ENCODE assay signal across 8 cellular contexts in the genomic region with DNA sequence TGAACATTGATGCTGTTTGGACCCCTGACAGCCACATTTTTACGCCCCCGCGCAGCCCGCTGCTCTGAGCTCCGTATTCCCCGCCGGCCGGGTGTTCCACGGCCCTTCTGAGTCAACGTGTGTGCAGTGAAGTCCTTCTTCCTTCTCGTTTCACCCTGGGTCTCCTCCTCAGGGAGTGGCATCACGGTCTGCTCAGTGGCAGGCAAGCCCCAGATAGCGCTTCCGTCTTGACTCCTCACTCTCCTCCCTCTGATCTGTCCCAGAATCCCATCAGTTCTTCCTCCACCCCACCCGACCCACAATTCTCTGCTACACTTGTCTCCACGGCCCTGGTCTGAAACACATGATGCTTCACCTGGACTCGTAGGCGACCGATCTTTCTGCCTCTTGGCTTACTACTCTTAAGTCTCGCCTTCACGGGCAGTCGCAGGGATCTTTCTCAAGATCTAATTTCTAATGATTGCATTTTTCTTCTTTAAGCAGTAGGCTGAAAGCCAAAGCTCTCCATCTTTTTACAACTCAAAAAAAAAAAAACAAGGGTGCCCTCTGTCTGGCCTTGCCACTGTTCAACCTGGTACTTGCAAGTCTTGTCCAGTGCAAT. TPM values are rescaled to one million over a fixed set of nuclear protein-coding genes. Genes with fewer than 3 reads are reported as not detected.
DNase-seq lines count a peak whose midpoint lies in the region; ATAC-seq and TF ChIP-seq lines count a peak whose summit lies in the region.

No MANE protein-coding gene starts in this region.

- H2AFZ ChIP-seq in SK-N-SH (ENCODE audit: low read depth), result peak overlapping the region; percentile 99

- WGBS in SK-N-SH (ENCODE audit: low lambda C conversion rate), result 2% methylated on average over 22 of the region's 22 CpGs
- 10% methylated on average over 14 of the region's 22 CpGs for WGBS in right lobe of liver (ENCODE audit: insufficient coverage, low coverage, low lambda C conversion rate, missing lambda C conversion rate)

- peaks cover 43% of the 10 kb centered on the region for H3K4me1 ChIP-seq in Caco-2
- H3K4me1 ChIP-seq in SK-N-SH (ENCODE audit: control insufficient read depth in 1 of 2, insufficient read depth in 2 of 2, low read depth in 1 of 2, low read length in 1 of 2), result peaks cover 0 to 11% of the 10 kb centered on the region in 2 experiments; a peak in 1 of 4 replicates
- H3K4me1 ChIP-seq in right lobe of liver, result peaks cover 0 to 3% (median 0%) of the 10 kb centered on the region in 4 donors

- POLR2A ChIA-PET in Caco-2 (lab: Charles Lee) (interaction anchor here (0.7 to 1.5 kb wide), 2 partner anchors 112 to 240 kb away, joined by 3 to 8 read pairs; a partner anchor contains a TSS), SK-N-SH (lab: Yijun Ruan, JAX) (no interaction called here)

- no peaks in the 10 kb centered on the region for H3K9me3 Mint-ChIP-seq in Caco-2 (ENCODE audit: unreplicated experiment)
- no peaks in the 10 kb centered on the region for H3K9me3 Mint-ChIP-seq in central memory CD8-positive, alpha-beta T cell
- no peaks in the 10 kb centered on the region for H3K9me3 Mint-ChIP-seq in stimulated activated effector memory CD8-positive, alpha-beta T cell treated with anti-CD3 and anti-CD28 coated beads, Interleukin-12 subunit alpha, Interleukin-12 subunit beta, amount 100 ng/mL, for 72 hours

- H3K4me3 Mint-ChIP-seq in Caco-2 (ENCODE audit: unreplicated experiment), result peak overlapping the region; percentile 89
- peak overlapping the region; percentile 91 for H3K4me3 Mint-ChIP-seq in central memory CD8-positive, alpha-beta T cell
- H3K4me3 Mint-ChIP-seq in stimulated activated effector memory CD8-positive, alpha-beta T cell treated with anti-CD3 and anti-CD28 coated beads, Interleukin-12 subunit alpha, Interleukin-12 subunit beta, amount 100 ng/mL, for 72 hours, result peak overlapping the region; percentile 93

- peaks cover 37% of the 10 kb centered on the region for H3K4me1 Mint-ChIP-seq in Caco-2 (ENCODE audit: low read depth, unreplicated experiment)
- H3K4me1 Mint-ChIP-seq in central memory CD8-positive, alpha-beta T cell, result peaks cover 11% of the 10 kb centered on the region
- peaks cover 14% of the 10 kb centered on the region for H3K4me1 Mint-ChIP-seq in stimulated activated effector memory CD8-positive, alpha-beta T cell treated with anti-CD3 and anti-CD28 coated beads, Interleukin-12 subunit alpha, Interleukin-12 subunit beta, amount 100 ng/mL, for 72 hours

- H3K36me3 Mint-ChIP-seq in Caco-2 (ENCODE audit: insufficient read depth, unreplicated experiment), result peaks cover 8% of the 10 kb centered on the region
- H3K36me3 Mint-ChIP-seq in central memory CD8-positive, alpha-beta T cell (ENCODE audit: insufficient read depth), result peaks cover 5% of the 10 kb centered on the region
- no peaks in the 10 kb centered on the region for H3K36me3 Mint-ChIP-seq in stimulated activated effector memory CD8-positive, alpha-beta T cell treated with anti-CD3 and anti-CD28 coated beads, Interleukin-12 subunit alpha, Interleukin-12 subunit beta, amount 100 ng/mL, for 72 hours

- no peaks in the 10 kb centered on the region for H3K79me2 ChIP-seq in SK-N-SH (ENCODE audit: insufficient read depth)

- peak overlapping the region; percentile 49 for H3K9ac ChIP-seq in SK-N-SH

- H3K9me2 ChIP-seq in SK-N-SH, result no peaks in the 10 kb centered on the region

- intact Hi-C loops in Caco-2 (cut with micrococcal nuclease; ENCODE audit: unreplicated experiment) (loop anchor here (1.0 kb wide), 2 partner anchors 26 to 34 kb away; a partner anchor contains a TSS), right lobe of liver (cut with DNase I) (no loop called here)

- TSS peak; percentile 85 for BruUV-seq in Caco-2 (replicated peaks; lab: Mats Ljungman, UMichigan)

- H3K9me3 ChIP-seq in Caco-2 (no peaks in the 10 kb centered on the region), SK-N-SH (no peaks in the 10 kb centered on the region), right lobe of liver (no peaks in the 10 kb centered on the region)

- H3K27ac ChIP-seq in SK-N-SH (ENCODE audit: low read depth in 2 of 2, low read length in 1 of 2), result peak overlapping the region; percentile 27 to 63; a peak in 3 of 4 replicates
- H3K27ac ChIP-seq in right lobe of liver, result peak overlapping the region in 2 of 3 donors; percentile 34 to 69

- peak overlapping the region; percentile 85 for H3K27ac Mint-ChIP-seq in Caco-2 (ENCODE audit: unreplicated experiment)
- H3K27ac Mint-ChIP-seq in central memory CD8-positive, alpha-beta T cell (ENCODE audit: low read depth), result peak overlapping the region; percentile 94
- peak overlapping the region; percentile 88 for H3K27ac Mint-ChIP-seq in stimulated activated effector memory CD8-positive, alpha-beta T cell treated with anti-CD3 and anti-CD28 coated beads, Interleukin-12 subunit alpha, Interleukin-12 subunit beta, amount 100 ng/mL, for 72 hours

- peak overlapping the region; percentile 63 for H3K4me3 ChIP-seq in Caco-2 (ENCODE audit: low read depth, low read length)
- H3K4me3 ChIP-seq in SK-N-SH (ENCODE audit: low read depth in 2 of 2, low read length in 1 of 2), result peak overlapping the region; percentile 67 to 77
- H3K4me3 ChIP-seq in right lobe of liver, result peak overlapping the region; percentile 72 to 90 (median 74)

- no peaks in the 10 kb centered on the region for H3K27me3 ChIP-seq in Caco-2 (replicated peaks; ENCODE audit: control insufficient read depth, insufficient read depth, low read length)
- no peaks in the 10 kb centered on the region for H3K27me3 ChIP-seq in SK-N-SH (ENCODE audit: insufficient read depth)
- H3K27me3 ChIP-seq in right lobe of liver, result no peaks in the 10 kb centered on the region

- TF ChIP-seq CTCF in Caco-2 (IDR thresholded peaks at IDR 0.05; ENCODE audit: insufficient read depth in 1 of 2, low read depth in 1 of 2, low read length in 1 of 2, severe bottlenecking in 1 of 2, unreplicated experiment in 1 of 2) (no peak), SK-N-SH (IDR thresholded peaks at IDR 0.05) (no peak), right lobe of liver (IDR thresholded peaks at IDR 0.05) (no peak)

- TF ChIP-seq POLR2A in right lobe of liver (IDR thresholded peaks at IDR 0.05), result no peak

- DNase-seq in Caco-2 (peak; percentile 58 to 68), SK-N-SH (peak; percentile 63), right lobe of liver (no peak)
- no peak for DNase-seq in central memory CD8-positive, alpha-beta T cell (ENCODE audit: low spot score in 2 of 2)
- DNase-seq in stimulated activated effector memory CD8-positive, alpha-beta T cell treated with anti-CD3 and anti-CD28 coated beads, Interleukin-12 subunit alpha, Interleukin-12 subunit beta, amount 100 ng/mL, for 72 hours (ENCODE audit: low spot score in 2 of 2), result peak in 1 of 2 donors; percentile 62

- ATAC-seq in HG03432 (IDR thresholded peaks at IDR 0.05; ENCODE audit: unreplicated experiment) (peak; percentile 11), right lobe of liver (no peak), GM18517 (IDR thresholded peaks at IDR 0.05; ENCODE audit: unreplicated experiment) (no peak), GM18502 (IDR thresholded peaks at IDR 0.05; ENCODE audit: poor library complexity, unreplicated experiment) (no peak)
- ATAC-seq in central memory CD8-positive, alpha-beta T cell (replicated peaks; ENCODE audit: extremely low read depth, poor library complexity, severe bottlenecking), result no peak
- ATAC-seq in stimulated activated effector memory CD8-positive, alpha-beta T cell treated with anti-CD3 and anti-CD28 coated beads, Interleukin-12 subunit alpha, Interleukin-12 subunit beta, amount 100 ng/mL, for 72 hours, result no peak

- no peaks in the 10 kb centered on the region for H3K27me3 Mint-ChIP-seq in Caco-2 (ENCODE audit: insufficient read depth, unreplicated experiment)
- peaks cover 30% of the 10 kb centered on the region for H3K27me3 Mint-ChIP-seq in central memory CD8-positive, alpha-beta T cell

- H3K36me3 ChIP-seq in Caco-2 (ENCODE audit: control insufficient read depth, insufficient read depth, low read length) (no peaks in the 10 kb centered on the region), SK-N-SH (replicated peaks in 1 of 2; ENCODE audit: control insufficient read depth in 1 of 2, insufficient read depth in 2 of 2, low read length in 1 of 2) (no peaks in the 10 kb centered on the region), right lobe of liver (no peaks in the 10 kb centered on the region)

- H3K4me2 ChIP-seq in SK-N-SH, result peak overlapping the region; percentile 87

- TF ChIP-seq EP300 in SK-N-SH (IDR thresholded peaks at IDR 0.05; ENCODE audit: borderline replicate concordance in 1 of 2, low read depth in 1 of 2, low read length in 1 of 2), result no peak

- peaks cover 7% of the 10 kb centered on the region for H3F3A ChIP-seq in SK-N-SH (replicated peaks; ENCODE audit: insufficient read depth)

- TF ChIP-seq RAD21 in SK-N-SH (IDR thresholded peaks at IDR 0.05; ENCODE audit: low read length), result no peak

- H4K20me1 ChIP-seq in SK-N-SH (ENCODE audit: insufficient read depth), result no peaks in the 10 kb centered on the region

- CTCF ChIA-PET in Caco-2 (lab: Charles Lee), result interaction anchor here (0.6 to 2.5 kb wide), 4 partner anchors 12 to 74 kb away, joined by 4 to 11 read pairs (median 6); no protein-coding TSS in a partner anchor
- CTCF ChIA-PET in SK-N-SH (lab: Yijun Ruan, JAX), result interaction anchor here (1.1 to 2.7 kb wide), 6 partner anchors 11 to 85 kb away, joined by 3 to 12 read pairs (median 4); no protein-coding TSS in a partner anchor

TF ChIP-seq in SK-N-SH, 30 proteins besides CTCF, POLR2A, EP300 and RAD21:
- TF ChIP-seq ELF1 (IDR thresholded peaks at IDR 0.05), result 0 out of 2 replicates have a peak, but pooled peaks have one; percentile 22
- TF ChIP-seq, protein P1, sequence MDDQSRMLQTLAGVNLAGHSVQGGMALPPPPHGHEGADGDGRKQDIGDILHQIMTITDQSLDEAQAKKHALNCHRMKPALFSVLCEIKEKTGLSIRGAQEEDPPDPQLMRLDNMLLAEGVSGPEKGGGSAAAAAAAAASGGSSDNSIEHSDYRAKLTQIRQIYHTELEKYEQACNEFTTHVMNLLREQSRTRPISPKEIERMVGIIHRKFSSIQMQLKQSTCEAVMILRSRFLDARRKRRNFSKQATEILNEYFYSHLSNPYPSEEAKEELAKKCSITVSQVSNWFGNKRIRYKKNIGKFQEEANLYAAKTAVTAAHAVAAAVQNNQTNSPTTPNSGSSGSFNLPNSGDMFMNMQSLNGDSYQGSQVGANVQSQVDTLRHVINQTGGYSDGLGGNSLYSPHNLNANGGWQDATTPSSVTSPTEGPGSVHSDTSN (IDR thresholded peaks at IDR 0.05), result no peak
TF ChIP-seq in SK-N-SH: peak in this region for 1.

RNA-seq across cellular contexts. Expression of a gene that starts 33.9 kb away (rescaled TPM):
- total RNA-seq in Caco-2 (2022) (29.7 and 33.2 TPM in 2 replicates), right lobe of liver (1 to 10 TPM in 3 of 6 experiments, under 1 TPM in 3; 0.26 to 2.2 (median 0.90) TPM)
- 8.9 and 9.0 TPM in 2 replicates for polyA plus RNA-seq in SK-N-SH (2012; rRNA removed)
- polyA plus RNA-seq in SK-N-SH (2012; cell fraction: cytosol; rRNA removed), result 9.3 and 9.9 TPM in 2 replicates
- polyA plus RNA-seq in SK-N-SH (2012; cell fraction: nucleus; rRNA removed), result 14.9 and 17.0 TPM in 2 replicates

Comparison
In these comparisons a context has a peak if more than half of its experiments do, and no peak if none do; other contexts are left out.
1. DNase-seq: peak in Caco-2 (2 of 2) and SK-N-SH (single experiment); none in central memory CD8-positive, alpha-beta T cell (0 of 2) and right lobe of liver (0 of 3).
2. Peak in every context shown above with its lines, with median percentiles within 50 percentile points of each other: H3K4me3 ChIP-seq, H3K27ac Mint-ChIP-seq and H3K4me3 Mint-ChIP-seq.